15 cellular contexts compared by ENCODE assay signal in genomic region chr17:61261001-61261587, GRCh38.
DNase-seq lines count a peak whose midpoint lies in the region; ATAC-seq and TF ChIP-seq lines count a peak whose summit lies in the region.
"Had no signal": no experiment of that assay in that cellular context is flagged by ENCODE, and none has a peak within 500 bp of the region (broad histone marks: within the 10 kb centered on the region; RNA-seq: fewer than 3 reads in every experiment).

No MANE protein-coding gene starts in this region.

- H3K9me3 ChIP-seq in lower lobe of right lung (no peaks in the 10 kb centered on the region), testis (no peaks in the 10 kb centered on the region)
- no peaks in the 10 kb centered on the region for H3K9me3 ChIP-seq in CD8-positive, alpha-beta memory T cell (ENCODE audit: low read length)

- WGBS in testis, 2 donors = 45 to 69% methylated on average over 5 of the region's 5 CpGs

- ATAC-seq in lower lobe of right lung (no peak), HG02840 (IDR thresholded peaks at IDR 0.05; ENCODE audit: low FRiP score, unreplicated experiment) (no peak)

- intact Hi-C loops in lower lobe of right lung (cut with DNase I) = no loop called here
- intact Hi-C loops in testis (cut with DNase I; ENCODE audit: low total_unique reads) = no loop called here

- H3K36me3 Mint-ChIP-seq in CD8-positive, alpha-beta memory T cell = no peaks in the 10 kb centered on the region
- H3K36me3 Mint-ChIP-seq: memory B cell had no signal

- H3K27me3 ChIP-seq in lower lobe of right lung (ENCODE audit: low read depth) (no peaks in the 10 kb centered on the region), testis (no peaks in the 10 kb centered on the region)
- H3K27me3 ChIP-seq in CD8-positive, alpha-beta memory T cell (ENCODE audit: insufficient read depth, low read length, poor library complexity, severe bottlenecking) = no peaks in the 10 kb centered on the region

- H3K4me1 Mint-ChIP-seq in CD8-positive, alpha-beta memory T cell = no peaks in the 10 kb centered on the region
- H3K4me1 Mint-ChIP-seq: memory B cell had no signal

- no peak for TF ChIP-seq CTCF in lower lobe of right lung (IDR thresholded peaks at IDR 0.05)
- no peak for TF ChIP-seq CTCF in testis (IDR thresholded peaks at IDR 0.05)

- POLR2A ChIA-PET in CD8-positive, alpha-beta memory T cell (lab: Charles Lee) = no interaction called here

- no peaks in the 10 kb centered on the region for H3K9me3 Mint-ChIP-seq in CD8-positive, alpha-beta memory T cell
- H3K9me3 Mint-ChIP-seq: memory B cell; T-helper 2 cell treated with Interferon-gamma antibody and Interleukin-4, amounts not matched to agents 5 μg/mL and 100 μg/mL, for 36 hours had no signal

- H3K27ac ChIP-seq in caudate nucleus (ENCODE audit: low read depth, low read length) = peak overlapping the region; percentile 71
- H3K27ac ChIP-seq in lower lobe of right lung = peak overlapping the region; percentile 61
- peak overlapping the region; percentile 34 to 40 for H3K27ac ChIP-seq in testis
- no peak overlapping the region for H3K27ac ChIP-seq in CD8-positive, alpha-beta memory T cell (ENCODE audit: low read depth, low read length)

- TF ChIP-seq POLR2A in testis (IDR thresholded peaks at IDR 0.05) = no peak

- H3K27ac Mint-ChIP-seq in CD8-positive, alpha-beta memory T cell = no peak overlapping the region
- H3K27ac Mint-ChIP-seq: memory B cell; T-helper 2 cell treated with Interferon-gamma antibody and Interleukin-4, amounts not matched to agents 5 μg/mL and 100 μg/mL, for 36 hours had no signal

- H3K4me3 Mint-ChIP-seq in CD8-positive, alpha-beta memory T cell = no peak overlapping the region
- H3K4me3 Mint-ChIP-seq: memory B cell; T-helper 2 cell treated with Interferon-gamma antibody and Interleukin-4, amounts not matched to agents 5 μg/mL and 100 μg/mL, for 36 hours had no signal

- no peaks in the 10 kb centered on the region for H3K36me3 ChIP-seq in lower lobe of right lung
- no peaks in the 10 kb centered on the region for H3K36me3 ChIP-seq in testis (ENCODE audit: low read depth, missing control alignments)
- H3K36me3 ChIP-seq in CD8-positive, alpha-beta memory T cell (ENCODE audit: insufficient read depth, low read length) = no peaks in the 10 kb centered on the region

- no peaks in the 10 kb centered on the region for H3K27me3 Mint-ChIP-seq in CD8-positive, alpha-beta memory T cell
- H3K27me3 Mint-ChIP-seq: memory B cell had no signal

- DNase-seq in NCI-H2171 (lab: John Stamatoyannopoulos, UW) (peak; percentile 6), caudate nucleus (lab: John Stamatoyannopoulos, UW) (peak in 1 of 61 donors; percentile 6), lower lobe of right lung (no peak), testis (no peak), superior temporal gyrus (ENCODE audit: extremely low spot score) (no peak)
- DNase-seq in stimulated activated CD4-positive, alpha-beta T cell treated with anti-CD3 and anti-CD28 coated beads, Interleukin-12 subunit alpha, Interleukin-12 subunit beta, amount 100 ng/mL, for 4 hours = no peak
- no peak for DNase-seq in CD8-positive, alpha-beta memory T cell
- DNase-seq: activated CD4-positive, CD25-positive, alpha-beta regulatory T cell treated with anti-CD3 and anti-CD28 coated beads, Interleukin-2, amount 50 U/mL, for 72 hours; AML-193; effector CD8-positive, alpha-beta T cell; HCEC 1CT; NCI-H1930 had no signal

- CTCF ChIA-PET in CD8-positive, alpha-beta memory T cell (lab: Charles Lee) = interaction anchor here (1.0 kb wide), 1 partner anchor 38 kb away, joined by 3 read pairs; no protein-coding TSS in a partner anchor

- no peak overlapping the region for H3K4me3 ChIP-seq in lower lobe of right lung
- no peak overlapping the region for H3K4me3 ChIP-seq in testis
- H3K4me3 ChIP-seq in CD8-positive, alpha-beta memory T cell (ENCODE audit: low read length) = no peak overlapping the region

- H3K4me1 ChIP-seq in lower lobe of right lung (no peaks in the 10 kb centered on the region), testis (peaks cover 16% of the 10 kb centered on the region)
- H3K4me1 ChIP-seq in CD8-positive, alpha-beta memory T cell (ENCODE audit: insufficient read depth, low read length) = no peaks in the 10 kb centered on the region
